In genomic region chr3:40379674-40380306, GRCh38 we compare ENCODE assay signal across 25 cellular contexts. TPM values are rescaled to one million over a fixed set of nuclear protein-coding genes. Genes with fewer than 3 reads are reported as not detected.
DNase-seq lines count a peak whose midpoint lies in the region; ATAC-seq, FAIRE-seq and TF ChIP-seq lines count a peak whose summit lies in the region.
"Had no signal": no experiment of that assay in that cellular context is flagged by ENCODE, and none has a peak within 500 bp of the region (broad histone marks: within the 10 kb centered on the region; RNA-seq: fewer than 3 reads in every experiment).

No MANE protein-coding gene starts in this region.

- peak; percentile 65 for ATAC-seq in K562
- peak; percentile 61 for ATAC-seq in stimulated activated naive CD8-positive, alpha-beta T cell treated with anti-CD3 and anti-CD28 coated beads, Interleukin-15, amount 100 ng/mL, for 72 hours
- ATAC-seq in HG02840 (IDR thresholded peaks at IDR 0.05; ENCODE audit: low FRiP score, unreplicated experiment), result no peak
- ATAC-seq: A549, GM12878 had no signal

- H3K27me3 Mint-ChIP-seq in activated naive CD4-positive, alpha-beta T cell treated with anti-CD3 and anti-CD28 coated beads for 36 hours (ENCODE audit: low read depth), result peaks cover 2% of the 10 kb centered on the region
- H3K27me3 Mint-ChIP-seq in activated naive CD4-positive, alpha-beta T cell treated with anti-CD3 and anti-CD28 coated beads, Interleukin-2, amount 10 ng/mL, durations not matched to agents 7 days and 5 days, result peaks cover 17% of the 10 kb centered on the region
- no peaks in the 10 kb centered on the region for H3K27me3 Mint-ChIP-seq in stimulated activated naive CD8-positive, alpha-beta T cell treated with anti-CD3 and anti-CD28 coated beads, Interleukin-15, amount 100 ng/mL, for 72 hours

- no peaks in the 10 kb centered on the region for H3K9me1 ChIP-seq in K562 (ENCODE audit: control insufficient read depth, insufficient read depth, low read length)

- H4K20me1 ChIP-seq in K562 (replicated peaks; ENCODE audit: control insufficient read depth, insufficient read depth, low read length), result no peaks in the 10 kb centered on the region

- H3K9ac ChIP-seq in K562 (ENCODE audit: insufficient read depth in 1 of 2, low read depth in 2 of 2, low read length in 2 of 2), result peak overlapping the region in 1 of 2 experiments; percentile 15; a peak in 1 of 4 replicates
- H3K9ac ChIP-seq: GM23248 had no signal

- no peaks in the 10 kb centered on the region for H3K9me3 ChIP-seq in K562 (replicated peaks; ENCODE audit: control insufficient read depth, insufficient read depth, low read depth, low read length)
- peaks cover 0 to 17% (median 0%) of the 10 kb centered on the region in 4 donors for H3K9me3 ChIP-seq in tibial nerve
- H3K9me3 ChIP-seq: A549, Caco-2 had no signal

- H3K4me3 Mint-ChIP-seq in activated naive CD4-positive, alpha-beta T cell treated with anti-CD3 and anti-CD28 coated beads for 36 hours, result no peak overlapping the region
- no peak overlapping the region for H3K4me3 Mint-ChIP-seq in activated naive CD4-positive, alpha-beta T cell treated with anti-CD3 and anti-CD28 coated beads, Interleukin-2, amount 10 ng/mL, durations not matched to agents 7 days and 5 days
- no peak overlapping the region for H3K4me3 Mint-ChIP-seq in stimulated activated naive CD8-positive, alpha-beta T cell treated with anti-CD3 and anti-CD28 coated beads, Interleukin-15, amount 100 ng/mL, for 72 hours
- H3K4me3 Mint-ChIP-seq: CD4-positive, alpha-beta memory T cell had no signal

- peaks cover 7% of the 10 kb centered on the region for H3K9me3 Mint-ChIP-seq in activated naive CD4-positive, alpha-beta T cell treated with anti-CD3 and anti-CD28 coated beads for 36 hours
- peaks cover 2% of the 10 kb centered on the region for H3K9me3 Mint-ChIP-seq in activated naive CD4-positive, alpha-beta T cell treated with anti-CD3 and anti-CD28 coated beads, Interleukin-2, amount 10 ng/mL, durations not matched to agents 7 days and 5 days
- peaks cover 11 to 26% of the 10 kb centered on the region in 2 donors for H3K9me3 Mint-ChIP-seq in stimulated activated naive CD8-positive, alpha-beta T cell treated with anti-CD3 and anti-CD28 coated beads, Interleukin-15, amount 100 ng/mL, for 72 hours

- TF ChIP-seq EP300 in K562 (IDR thresholded peaks at IDR 0.05; ENCODE audit: low read length), result peak; percentile 53; the same call in 1 of the 2 replicates
- no peak for TF ChIP-seq EP300 in tibial nerve (IDR thresholded peaks at IDR 0.05)

- H3K4me2 ChIP-seq in K562 (ENCODE audit: insufficient read depth, low read length), result no peak overlapping the region; the same call in 1 of the 2 replicates
- H3K4me2 ChIP-seq: A549 had no signal

- no peak for TF ChIP-seq RAD21 in K562 (CRISPR knock-in tag; conservative IDR thresholded peaks at IDR 0.05 in 1 of 2, IDR thresholded peaks at IDR 0.05 in 1 of 2)

- POLR2A ChIA-PET in K562 (lab: Yijun Ruan, JAX), result interaction anchor here (0.5 to 1.1 kb wide), 2 partner anchors 13 to 190 kb away, joined by 3 to 4 read pairs; no protein-coding TSS in a partner anchor

- H3K4me1 ChIP-seq in K562 (replicated peaks in 1 of 2; ENCODE audit: control insufficient read depth in 2 of 2, insufficient read depth in 2 of 2, low read length in 2 of 2), result peaks cover 5 to 42% of the 10 kb centered on the region in 2 experiments; a peak in 3 of 5 replicates
- no peaks in the 10 kb centered on the region for H3K4me1 ChIP-seq in tibial nerve
- H3K4me1 ChIP-seq: A549, Caco-2 had no signal

- intact Hi-C loops in activated naive CD4-positive, alpha-beta T cell treated with anti-CD3 and anti-CD28 coated beads for 36 hours (cut with micrococcal nuclease), result no loop called here
- intact Hi-C loops in K562 (cut with micrococcal nuclease), result no loop called here

- WGBS in K562 (ENCODE audit: insufficient coverage, low coverage, missing lambda C conversion rate), result 56% methylated on average over 4 of the region's 4 CpGs
- WGBS in tibial nerve, 2 donors, result 78 to 80% methylated on average over 4 of the region's 4 CpGs

- H3K27ac Mint-ChIP-seq in activated naive CD4-positive, alpha-beta T cell treated with anti-CD3 and anti-CD28 coated beads for 36 hours, result no peak overlapping the region
- H3K27ac Mint-ChIP-seq in activated naive CD4-positive, alpha-beta T cell treated with anti-CD3 and anti-CD28 coated beads, Interleukin-2, amount 10 ng/mL, durations not matched to agents 7 days and 5 days, result no peak overlapping the region
- no peak overlapping the region for H3K27ac Mint-ChIP-seq in stimulated activated naive CD8-positive, alpha-beta T cell treated with anti-CD3 and anti-CD28 coated beads, Interleukin-15, amount 100 ng/mL, for 72 hours
- H3K27ac Mint-ChIP-seq: CD4-positive, alpha-beta memory T cell had no signal

- H3K27me3 ChIP-seq in K562 (ENCODE audit: control insufficient read depth in 2 of 2, insufficient read depth in 2 of 2, low read length in 2 of 2) (no peaks in the 10 kb centered on the region), tibial nerve (no peaks in the 10 kb centered on the region)

- H2AFZ ChIP-seq in K562 (ENCODE audit: low read depth, low read length), result peak overlapping the region; percentile 15
- H2AFZ ChIP-seq: GM23248 had no signal

- H3K27ac ChIP-seq in K562 (ENCODE audit: extremely low read depth, low read depth, low read length) (no peak overlapping the region; the same call in 2 of the 3 replicates), tibial nerve (no peak overlapping the region)
- H3K27ac ChIP-seq: A549, GM23248, RWPE1 had no signal

- H3K4me3 ChIP-seq in K562, result no peak overlapping the region
- no peak overlapping the region for H3K4me3 ChIP-seq in tibial nerve
- H3K4me3 ChIP-seq: A549, GM12878, GM23248 had no signal

- DNase-seq in activated naive CD4-positive, alpha-beta T cell treated with anti-CD3 and anti-CD28 coated beads for 36 hours, result peak; percentile 31
- no peak for DNase-seq in activated naive CD4-positive, alpha-beta T cell treated with anti-CD3 and anti-CD28 coated beads, Interleukin-2, amount 10 ng/mL, durations not matched to agents 7 days and 5 days
- DNase-seq in M059J (ENCODE audit: low read depth) (peak; percentile 4), K562 (ENCODE audit: extremely low read depth in 1 of 4, low spot score in 3 of 4) (peak in 2 of 4 experiments; percentile 46 to 73), tibial nerve (ENCODE audit: low spot score in 2 of 2) (no peak)
- no peak for DNase-seq in stimulated activated naive CD8-positive, alpha-beta T cell treated with anti-CD3 and anti-CD28 coated beads, Interleukin-15, amount 100 ng/mL, for 72 hours
- DNase-seq: C1 segment of cervical spinal cord; Caco-2; CD4-positive, alpha-beta memory T cell; GDM1; GM23248; H7; KG1; MM.1S; NCI-H2029; NCI-H446; NCI-H524 treated with DMSO at 0.1 percent for 48 hours; NCI-H774; NK-92 treated with Interleukin-12 subunit alpha and Interleukin-12 subunit beta, amount 100 ng/mL, for 24 hours; SHP77 had no signal

- peak; percentile 26 for FAIRE-seq in K562 (lab: Jason Lieb, UNC)
- FAIRE-seq: A549, GM12878 had no signal

- CTCF ChIA-PET in activated naive CD4-positive, alpha-beta T cell treated with anti-CD3 and anti-CD28 coated beads for 36 hours (lab: Charles Lee), result no interaction called here
- CTCF ChIA-PET in activated naive CD4-positive, alpha-beta T cell treated with anti-CD3 and anti-CD28 coated beads, Interleukin-2, amount 10 ng/mL, durations not matched to agents 7 days and 5 days (lab: Charles Lee), result no interaction called here
- CTCF ChIA-PET in K562 (lab: Yijun Ruan, JAX; ENCODE audit: low intra/inter-chr PET ratio), result no interaction called here

- BruUV-seq in K562 (replicated peaks; lab: Mats Ljungman, UMichigan), result no TSS peak

- H3K36me3 Mint-ChIP-seq in activated naive CD4-positive, alpha-beta T cell treated with anti-CD3 and anti-CD28 coated beads for 36 hours (ENCODE audit: low read depth), result no peaks in the 10 kb centered on the region
- H3K36me3 Mint-ChIP-seq in activated naive CD4-positive, alpha-beta T cell treated with anti-CD3 and anti-CD28 coated beads, Interleukin-2, amount 10 ng/mL, durations not matched to agents 7 days and 5 days, result no peaks in the 10 kb centered on the region

- no peaks in the 10 kb centered on the region for H3K79me2 ChIP-seq in K562 (ENCODE audit: control insufficient read depth, insufficient read depth, low read length)

- TF ChIP-seq POLR2A in K562 (conservative IDR thresholded peaks at IDR 0.05) (no peak), tibial nerve (IDR thresholded peaks at IDR 0.05) (no peak)

- no peaks in the 10 kb centered on the region for H3K36me3 ChIP-seq in K562 (ENCODE audit: control insufficient read depth, insufficient read depth, low read length)
- peaks cover 0 to 16% (median 0%) of the 10 kb centered on the region in 3 donors for H3K36me3 ChIP-seq in tibial nerve

- in situ Hi-C loops in K562 (cut with MboI), result no loop called here

- peaks cover 4% of the 10 kb centered on the region for H3K4me1 Mint-ChIP-seq in activated naive CD4-positive, alpha-beta T cell treated with anti-CD3 and anti-CD28 coated beads for 36 hours (ENCODE audit: low read depth)
- peaks cover 9% of the 10 kb centered on the region for H3K4me1 Mint-ChIP-seq in activated naive CD4-positive, alpha-beta T cell treated with anti-CD3 and anti-CD28 coated beads, Interleukin-2, amount 10 ng/mL, durations not matched to agents 7 days and 5 days
- H3K4me1 Mint-ChIP-seq in stimulated activated naive CD8-positive, alpha-beta T cell treated with anti-CD3 and anti-CD28 coated beads, Interleukin-15, amount 100 ng/mL, for 72 hours, result peaks cover 9% of the 10 kb centered on the region
- H3K4me1 Mint-ChIP-seq: CD4-positive, alpha-beta memory T cell had no signal

- TF ChIP-seq CTCF in K562 (IDR thresholded peaks at IDR 0.05 in 2 of 3, conservative IDR thresholded peaks at IDR 0.05 in 1 of 3; ENCODE audit: insufficient read depth in 2 of 3, low read depth in 1 of 3, low read length in 3 of 3) (no peak), tibial nerve (IDR thresholded peaks at IDR 0.05) (no peak)

RNA-seq across cellular contexts. Expression of gene ENTPD3, which starts 7.2 kb away (rescaled TPM):
- total RNA-seq in activated naive CD4-positive, alpha-beta T cell treated with anti-CD3 and anti-CD28 coated beads for 36 hours, result not detected
- not detected in 2 replicates for total RNA-seq in M059J (2014; rRNA removed; shearing (Covaris generic))
- 2.9 and 3.1 TPM in 2 replicates for total RNA-seq in K562 (2011; cell fraction: chromatin; rRNA removed; ENCODE audit: low replicate concordance)
- total RNA-seq in K562 (2011; cell fraction: nucleolus; rRNA removed), result 2.2 and 3.3 TPM in 2 replicates
- total RNA-seq in K562 (2011; cell fraction: nucleoplasm; rRNA removed), result 4.2 and 4.3 TPM in 2 replicates
- total RNA-seq in K562 (2014; rRNA removed) (0.23 and 0.29 TPM in 2 replicates), K562 (2014; rRNA removed; fragmentation: Illumina TruSeq; extraction: Trizol) (0.48 and 0.76 TPM in 2 replicates), K562 (2015; rRNA removed; fragmentation: Illumina TruSeq; extraction: Trizol) (0.45 and 0.58 TPM in 2 replicates), K562 (2021) (0.44 and 0.51 TPM in 2 replicates), tibial nerve (under 1 TPM; 0.22 to 0.60 (median 0.41) TPM)
- polyA plus RNA-seq in K562 (2011; rRNA removed) (0.35 and 2.1 TPM in 2 replicates), K562 (2014; fragmentation: Illumina TruSeq; extraction: Trizol) (0.76 and 1.0 TPM in 2 replicates), K562 (2014; fragmentation: Nextera tagmentation; extraction: Ambion mirVana) (under 1 TPM; 0.56 to 0.73 TPM), K562 (2014; rRNA removed) (0.50 and 0.58 TPM in 2 replicates)
- polyA plus RNA-seq in K562 (2011; cell fraction: cytosol; rRNA removed), result 0.32 and 1.1 TPM in 2 replicates
- 0.81 and 2.0 TPM in 2 replicates for polyA plus RNA-seq in K562 (2011; cell fraction: nucleus; rRNA removed)
- 0.43 and 0.78 TPM in 2 replicates for polyA plus RNA-seq in K562 (2012)
- polyA minus RNA-seq in K562 (2011; rRNA and poly(A)+ RNA removed), result 0.30 and 2.0 TPM in 2 replicates
- polyA minus RNA-seq in K562 (2011; cell fraction: cytosol; rRNA and poly(A)+ RNA removed), result 0.57 TPM in 1 of 2 replicates, not detected in the other
- 0.11 and 0.54 TPM in 2 replicates for polyA minus RNA-seq in K562 (2011; cell fraction: nucleus; rRNA and poly(A)+ RNA removed)
- total RNA-seq: Caco-2; CD4-positive, alpha-beta memory T cell; GM12878; GM23248; H7; SK-MEL-5 had no signal
- polyA plus RNA-seq: A549; CD4-positive, alpha-beta memory T cell; GM23248 had no signal

Comparison
In these comparisons a context has a peak if more than half of its experiments do, and no peak if none do; other contexts are left out.
1. DNase-seq: peak in activated naive CD4-positive, alpha-beta T cell treated with anti-CD3 and anti-CD28 coated beads for 36 hours (single experiment) and M059J (single experiment); none in activated naive CD4-positive, alpha-beta T cell treated with anti-CD3 and anti-CD28 coated beads, Interleukin-2, amount 10 ng/mL, durations not matched to agents 7 days and 5 days (single experiment), stimulated activated naive CD8-positive, alpha-beta T cell treated with anti-CD3 and anti-CD28 coated beads, Interleukin-15, amount 100 ng/mL, for 72 hours (0 of 2) and tibial nerve (0 of 2).